In genomic region chr1:115467196-115467595, GRCh38 we compare ENCODE assay signal across 22 cellular contexts.
"Had no signal": no experiment of that assay in that cellular context is flagged by ENCODE, and none has a peak within 500 bp of the region (broad histone marks: within the 10 kb centered on the region; RNA-seq: fewer than 3 reads in every experiment).

No MANE protein-coding gene starts in this region.

- H3K27me3 ChIP-seq: gastrocnemius medialis, pancreas, sigmoid colon, stomach, thyroid gland had no signal

- H3K4me3 ChIP-seq: coronary artery, gastrocnemius medialis, lung, pancreas, sigmoid colon, stomach, thyroid gland had no signal

- H3K27ac ChIP-seq: coronary artery, gastrocnemius medialis, pancreas, sigmoid colon, stomach, thyroid gland had no signal

- ATAC-seq: gastrocnemius medialis; left lobe of liver; naive thymus-derived CD8-positive, alpha-beta T cell; pancreas; stimulated activated effector memory CD8-positive, alpha-beta T cell treated with anti-CD3 and anti-CD28 coated beads, Interleukin-12 subunit alpha, Interleukin-12 subunit beta, amount 100 ng/mL, for 72 hours had no signal

- H3K4me1 ChIP-seq: gastrocnemius medialis, pancreas had no signal

- H3K9me3 ChIP-seq: gastrocnemius medialis, pancreas, sigmoid colon, stomach, thyroid gland had no signal

- DNase-seq: dermis blood vessel endothelial cell; effector memory CD4-positive, alpha-beta T cell; erythroblast; gastrocnemius medialis; naive thymus-derived CD8-positive, alpha-beta T cell; nephron progenitor cell; occipital lobe; pancreas; retina; sigmoid colon; stimulated activated CD4-positive, alpha-beta T cell treated with anti-CD3 and anti-CD28 coated beads, Interleukin-2, amount 100 ng/mL, for 24 hours; stimulated activated CD4-positive, alpha-beta T cell treated with anti-CD3 and anti-CD28 coated beads, Interleukin-4, amount 100 ng/mL, for 24 hours; stimulated activated naive CD4-positive, alpha-beta T cell treated with Interleukin-2 at 50 U/mL for 16 hours; stomach; thyroid gland; trophoblast cell had no signal

- FAIRE-seq: endometrium, keratinocyte, pancreas had no signal

- H3K36me3 ChIP-seq: gastrocnemius medialis, pancreas, sigmoid colon, stomach, thyroid gland had no signal
